In the genomic region with DNA sequence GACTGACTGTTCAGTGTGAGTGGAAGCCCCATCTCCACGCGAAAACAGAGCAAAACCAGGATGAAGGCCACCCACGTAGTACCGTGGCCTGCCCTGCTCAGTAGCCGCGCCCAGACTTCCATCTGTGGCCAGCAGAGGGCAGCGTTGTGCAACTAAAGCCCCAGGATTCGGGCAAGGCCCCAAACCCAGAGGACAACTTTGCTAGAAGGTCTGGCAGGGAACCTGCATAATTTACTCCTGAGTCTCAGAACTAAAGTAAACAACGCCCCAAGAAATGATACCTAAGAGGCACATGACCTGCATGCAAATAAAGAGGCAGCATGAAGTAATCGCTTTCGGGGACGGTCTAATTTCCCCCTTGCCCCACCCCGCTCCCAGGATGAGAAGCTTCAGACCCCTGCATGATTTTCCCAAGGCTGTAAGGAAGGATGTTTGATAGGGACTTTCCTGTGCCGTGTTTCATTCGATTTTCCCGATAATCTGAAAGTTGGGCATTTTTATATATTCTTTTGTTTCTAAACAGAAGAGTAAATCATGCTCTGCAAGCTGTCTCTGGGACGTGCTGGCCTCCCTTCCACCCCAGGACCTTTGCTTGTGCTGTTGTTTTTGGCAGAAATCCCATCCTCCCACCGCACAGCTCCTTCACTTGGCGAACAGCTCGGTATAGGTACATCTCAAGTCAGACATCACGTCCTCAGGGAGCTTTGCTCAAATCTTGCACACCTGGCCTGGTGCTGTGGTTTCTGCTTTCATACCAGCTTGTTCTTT, we compare ENCODE assay signal across 8 cellular contexts. TPM values are rescaled to one million over a fixed set of nuclear protein-coding genes. Genes with fewer than 3 reads are reported as not detected.
DNase-seq lines count a peak whose midpoint lies in the region; ATAC-seq, FAIRE-seq and TF ChIP-seq lines count a peak whose summit lies in the region.

No MANE protein-coding gene starts in this region.

- intact Hi-C loops in kidney (cut with DNase I): no loop called here

- H3K79me2 ChIP-seq in DOHH2 (ENCODE audit: control insufficient read depth, low read length): no peaks in the 10 kb centered on the region

- FAIRE-seq in H54 (lab: Jason Lieb, UNC): no peak
- FAIRE-seq in bronchial epithelial cell (lab: Jason Lieb, UNC): peak; percentile 90
- peak; percentile 44 for FAIRE-seq in kidney (lab: Jason Lieb, UNC)

- no peak for ATAC-seq in GM19452 (IDR thresholded peaks at IDR 0.05; ENCODE audit: unreplicated experiment)

- no peaks in the 10 kb centered on the region for H3F3A ChIP-seq in DOHH2 (ENCODE audit: control insufficient read depth, insufficient read depth)

- no peak overlapping the region for H3K9ac ChIP-seq in kidney (ENCODE audit: low read length in 2 of 2)

- H3K4me1 ChIP-seq in DOHH2 (ENCODE audit: control insufficient read depth, low read length) (no peaks in the 10 kb centered on the region), kidney (ENCODE audit: control insufficient read depth in 1 of 2, insufficient read depth in 1 of 2, low read depth in 1 of 2, low read length in 2 of 2) (no peaks in the 10 kb centered on the region)

- peak; percentile 84 for DNase-seq in H54 (ENCODE audit: insufficient read length, low spot score)
- DNase-seq in NCI-H1694 treated with DMSO at 0.1 percent for 48 hours (lab: John Stamatoyannopoulos, UW): peak; percentile 11
- peak; percentile 53 to 77 (median 64) for DNase-seq in activated CD4-positive, CD25-positive, alpha-beta regulatory T cell (lab: John Stamatoyannopoulos, UW)
- peak; percentile 93 for DNase-seq in bronchial epithelial cell (ENCODE audit: low read depth)
- peak; percentile 90 for DNase-seq in kidney
- peak; percentile 62 to 72 (median 64) for DNase-seq in stimulated activated CD4-positive, alpha-beta T cell treated with anti-CD3 and anti-CD28 coated beads, Interleukin-1b, Interleukin-23, amount 100 ng/mL, for 24 hours (ENCODE audit: low read depth in 4 of 4, low spot score in 1 of 4)

- H3K9me2 ChIP-seq in DOHH2 (replicated peaks; ENCODE audit: control insufficient read depth, low read length): no peaks in the 10 kb centered on the region

- no peaks in the 10 kb centered on the region for H3K9me3 ChIP-seq in DOHH2 (ENCODE audit: control insufficient read depth, insufficient read depth, low read length)
- H3K9me3 ChIP-seq in kidney (ENCODE audit: control insufficient read depth in 1 of 2, low read length in 2 of 2): no peaks in the 10 kb centered on the region

- H3K27ac ChIP-seq in DOHH2 (ENCODE audit: low read depth, low read length) (no peak overlapping the region), kidney (ENCODE audit: low read depth in 2 of 2, low read length in 2 of 2) (no peak overlapping the region)

- TF ChIP-seq CTCF in DOHH2 (IDR thresholded peaks at IDR 0.05; ENCODE audit: low read depth, low read length, poor library complexity, severe bottlenecking) (peak; percentile 92), bronchial epithelial cell (IDR thresholded peaks at IDR 0.05; ENCODE audit: insufficient read depth, low read length, severe bottlenecking) (peak; percentile 92), kidney (IDR thresholded peaks at IDR 0.05; ENCODE audit: borderline replicate concordance, extremely low read depth, insufficient read depth) (peak; percentile 87)

- H3K27me3 ChIP-seq in DOHH2 (ENCODE audit: control insufficient read depth, low read length) (no peaks in the 10 kb centered on the region), bronchial epithelial cell (ENCODE audit: control insufficient read depth, insufficient read depth, low read length) (peaks cover 4% of the 10 kb centered on the region)

- H3K36me3 ChIP-seq in DOHH2 (ENCODE audit: control insufficient read depth, low read length) (no peaks in the 10 kb centered on the region), bronchial epithelial cell (ENCODE audit: control insufficient read depth, insufficient read depth, low read length) (no peaks in the 10 kb centered on the region), kidney (ENCODE audit: control insufficient read depth in 1 of 2, insufficient read depth in 2 of 2, low read length in 2 of 2) (no peaks in the 10 kb centered on the region)

- H4K20me1 ChIP-seq in DOHH2 (ENCODE audit: control insufficient read depth, insufficient read depth, low read depth, low read length): no peaks in the 10 kb centered on the region

- H3K4me2 ChIP-seq in DOHH2 (ENCODE audit: low read length): no peak overlapping the region

- TF ChIP-seq POLR2A in H54 (IDR thresholded peaks at IDR 0.05; ENCODE audit: low read depth, low read length): no peak

- H3K4me3 ChIP-seq in DOHH2 (ENCODE audit: low read length) (no peak overlapping the region), bronchial epithelial cell (ENCODE audit: low read depth, low read length) (no peak overlapping the region), kidney (ENCODE audit: low read length in 2 of 2) (no peak overlapping the region)

RNA-seq across cellular contexts. Expression of gene HSBP1, which starts 18.6 kb away (rescaled TPM):
- 20.0 and 152 TPM in 2 replicates for total RNA-seq in bronchial epithelial cell
- 110 TPM for total RNA-seq in kidney
- polyA plus RNA-seq in kidney (ENCODE audit: insufficient read depth, low read depth, low replicate concordance): 192 TPM

Comparison
In these comparisons a context has a peak if more than half of its experiments do, and no peak if none do; other contexts are left out.
1. DNase-seq: peak in every context shown above with its lines; median percentile 93 in bronchial epithelial cell; 90 in kidney; 84 in H54; 64 in activated CD4-positive, CD25-positive, alpha-beta regulatory T cell; 64 in stimulated activated CD4-positive, alpha-beta T cell treated with anti-CD3 and anti-CD28 coated beads, Interleukin-1b, Interleukin-23, amount 100 ng/mL, for 24 hours; 11 in NCI-H1694 treated with DMSO at 0.1 percent for 48 hours.